ENCODE assay signal across 8 cellular contexts in genomic region chr11:830295-831131, GRCh38. TPM values are rescaled to one million over a fixed set of nuclear protein-coding genes. Genes with fewer than 3 reads are reported as not detected.
DNase-seq lines count a peak whose midpoint lies in the region; ATAC-seq and TF ChIP-seq lines count a peak whose summit lies in the region.

No MANE protein-coding gene starts in this region.

- peaks cover 87% of the 10 kb centered on the region for H3K36me3 Mint-ChIP-seq in Calu3 (ENCODE audit: insufficient read depth, unreplicated experiment)
- no peaks in the 10 kb centered on the region for H3K36me3 Mint-ChIP-seq in activated naive CD8-positive, alpha-beta T cell treated with anti-CD3 and anti-CD28 coated beads for 36 hours

- BruUV-seq in Calu3 (replicated peaks; lab: Mats Ljungman, UMichigan) = no TSS peak
- no TSS peak for BruUV-seq in Panc1 (replicated peaks; lab: Mats Ljungman, UMichigan)

- peak overlapping the region; percentile 56 for H3K27ac Mint-ChIP-seq in Calu3 (ENCODE audit: unreplicated experiment)
- H3K27ac Mint-ChIP-seq in activated naive CD8-positive, alpha-beta T cell treated with anti-CD3 and anti-CD28 coated beads for 36 hours = no peak overlapping the region

- H3K9me3 Mint-ChIP-seq in Calu3 (ENCODE audit: low read depth, unreplicated experiment) = no peaks in the 10 kb centered on the region
- no peaks in the 10 kb centered on the region for H3K9me3 Mint-ChIP-seq in activated naive CD8-positive, alpha-beta T cell treated with anti-CD3 and anti-CD28 coated beads for 36 hours

- CTCF ChIA-PET in Calu3 (lab: Charles Lee) = interaction anchor here (0.6 kb wide), 1 partner anchor 323 kb away, joined by 3 read pairs; no protein-coding TSS in a partner anchor
- CTCF ChIA-PET in Panc1 (lab: Charles Lee) = interaction anchor here (0.8 kb wide), 1 partner anchor 9 kb away, joined by 4 read pairs; no protein-coding TSS in a partner anchor

- H3K27me3 ChIP-seq in Panc1 (ENCODE audit: control insufficient read depth, insufficient read depth, low read length) (no peaks in the 10 kb centered on the region), heart left ventricle (peaks cover 0 to 39% (median 0%) of the 10 kb centered on the region in 9 donors), psoas muscle (ENCODE audit: insufficient read depth in 3 of 3, low read length in 2 of 3) (peaks cover 0 to 33% (median 13%) of the 10 kb centered on the region in 3 donors)

- peak overlapping the region; percentile 78 for H3K4me3 Mint-ChIP-seq in Calu3 (ENCODE audit: low read depth, unreplicated experiment)
- H3K4me3 Mint-ChIP-seq in activated naive CD8-positive, alpha-beta T cell treated with anti-CD3 and anti-CD28 coated beads for 36 hours = no peak overlapping the region

- POLR2A ChIA-PET in Panc1 (lab: Charles Lee) = interaction anchor here (0.7 to 2.5 kb wide), 3 partner anchors 11 to 134 kb away, joined by 3 to 8 read pairs (median 4); no protein-coding TSS in a partner anchor

- no peaks in the 10 kb centered on the region for H3K27me3 Mint-ChIP-seq in Calu3 (ENCODE audit: unreplicated experiment)
- peaks cover 43% of the 10 kb centered on the region for H3K27me3 Mint-ChIP-seq in activated naive CD8-positive, alpha-beta T cell treated with anti-CD3 and anti-CD28 coated beads for 36 hours

- no peaks in the 10 kb centered on the region for H3K9me3 ChIP-seq in Panc1 (ENCODE audit: control insufficient read depth, insufficient read depth, low read depth, low read length)
- no peaks in the 10 kb centered on the region for H3K9me3 ChIP-seq in heart left ventricle
- H3K9me3 ChIP-seq in psoas muscle = no peaks in the 10 kb centered on the region

- peak; percentile 85 for DNase-seq in Calu3
- DNase-seq in Panc1 (ENCODE audit: low read depth, low spot score) = no peak
- DNase-seq in activated naive CD8-positive, alpha-beta T cell treated with anti-CD3 and anti-CD28 coated beads for 36 hours = peak; percentile 84
- DNase-seq in heart left ventricle = peak; percentile 85 to 90 (median 85)
- DNase-seq in psoas muscle = peak; percentile 79 to 83
- no peak for DNase-seq in lower leg skin (ENCODE audit: low spot score in 2 of 2)
- DNase-seq in RKO (ENCODE audit: low spot score) = no peak

- TF ChIP-seq POLR2A in heart left ventricle (IDR thresholded peaks at IDR 0.05) (peak; percentile 5 to 17), lower leg skin (IDR thresholded peaks at IDR 0.05) (no peak)

- no peak for TF ChIP-seq CTCF in Calu3 (IDR thresholded peaks at IDR 0.05; ENCODE audit: unreplicated experiment)
- TF ChIP-seq CTCF in Panc1 (IDR thresholded peaks at IDR 0.05) = no peak
- TF ChIP-seq CTCF in heart left ventricle (IDR thresholded peaks at IDR 0.05) = no peak
- no peak for TF ChIP-seq CTCF in psoas muscle (IDR thresholded peaks at IDR 0.05)
- TF ChIP-seq CTCF in lower leg skin (IDR thresholded peaks at IDR 0.05) = no peak

- H3K27ac ChIP-seq in Panc1 (ENCODE audit: low read length) (peak overlapping the region; percentile 92), heart left ventricle (peak overlapping the region in 7 of 12 donors; percentile 71 to 91 (median 82)), psoas muscle (peak overlapping the region; percentile 5)

- intact Hi-C loops in Calu3 (cut with micrococcal nuclease; ENCODE audit: unreplicated experiment) = no loop called here
- intact Hi-C loops in Panc1 (cut with micrococcal nuclease; ENCODE audit: unreplicated experiment) = no loop called here
- intact Hi-C loops in heart left ventricle (cut with DNase I) = no loop called here
- intact Hi-C loops in psoas muscle (cut with DNase I) = no loop called here
- intact Hi-C loops in lower leg skin (cut with DNase I; ENCODE audit: low total_unique reads) = no loop called here

- H3K4me1 ChIP-seq in Panc1 (ENCODE audit: control insufficient read depth, insufficient read depth, low read length) (peaks cover 57% of the 10 kb centered on the region), heart left ventricle (peaks cover 10 to 94% (median 80%) of the 10 kb centered on the region in 12 donors), psoas muscle (peaks cover 47% of the 10 kb centered on the region)

- ATAC-seq in HG02678 (IDR thresholded peaks at IDR 0.05; ENCODE audit: unreplicated experiment) (peak; percentile 38), Panc1 (peak; percentile 56), heart left ventricle (peak; percentile 22 to 53 (median 48)), psoas muscle (peak in 2 of 4 donors; percentile 13 to 31)

- H3K4me1 Mint-ChIP-seq in Calu3 (ENCODE audit: low read depth, unreplicated experiment) = peaks cover 36% of the 10 kb centered on the region
- peaks cover 28% of the 10 kb centered on the region for H3K4me1 Mint-ChIP-seq in activated naive CD8-positive, alpha-beta T cell treated with anti-CD3 and anti-CD28 coated beads for 36 hours

- in situ Hi-C loops in Panc1 (cut with HindIII; ENCODE audit: low pct_unique_long_range_greater_than_20kb, low sequenced_read_pairs) = no loop called here

- H3K4me3 ChIP-seq in Panc1 (ENCODE audit: low read depth in 2 of 2, low read length in 2 of 2) (peak overlapping the region; percentile 78 to 82), heart left ventricle (peak overlapping the region in 11 of 12 donors; percentile 28 to 59 (median 50)), psoas muscle (peak overlapping the region; percentile 57), lower leg skin (ENCODE audit: low read depth, poor library complexity, severe bottlenecking) (no peak overlapping the region)

- 12 to 38% (median 21%) methylated on average over 35 to 78 of the region's 78 CpGs for WGBS in heart left ventricle, 4 donors
- WGBS in psoas muscle, 3 donors = 21 to 27% (median 24%) methylated on average over 46 to 78 of the region's 78 CpGs
- 3 to 9% methylated on average over 34 to 60 of the region's 78 CpGs for WGBS in lower leg skin, 2 donors

- H3K36me3 ChIP-seq in Panc1 (ENCODE audit: control insufficient read depth, insufficient read depth, low read length) (no peaks in the 10 kb centered on the region), heart left ventricle (peaks cover 0 to 3% (median 0%) of the 10 kb centered on the region in 9 donors), psoas muscle (ENCODE audit: insufficient read depth in 1 of 2, low read depth in 1 of 2) (peaks cover 0 to 2% of the 10 kb centered on the region in 2 donors)

RNA-seq across cellular contexts. Expression of gene CD151, which starts 2.2 kb away (rescaled TPM):
- total RNA-seq in Calu3 (2022) (472 and 482 TPM in 2 replicates), Panc1 (2021; ENCODE audit: unreplicated experiment) (680 TPM), heart left ventricle (100 to 1,000 TPM; 323 to 682 (median 454) TPM), psoas muscle (100 to 1,000 TPM; 149 to 175 (median 161) TPM), lower leg skin (100 to 1,000 TPM; 124 to 186 (median 157) TPM)
- polyA plus RNA-seq in Panc1 (2012; ENCODE audit: insufficient read length) = 1,015 TPM
- total RNA-seq in activated naive CD8-positive, alpha-beta T cell treated with anti-CD3 and anti-CD28 coated beads for 36 hours = 10 to 100 TPM; 47.3 to 51.1 TPM
- polyA plus RNA-seq in heart left ventricle (100 to 1,000 TPM; 560 to 817 TPM), psoas muscle (100 to 1,000 TPM; 158 to 358 (median 224) TPM)

RNA-seq across cellular contexts. Expression of gene CRACR2B, which starts 2.8 kb away (rescaled TPM):
- 33.4 and 35.3 TPM in 2 replicates for total RNA-seq in Calu3 (2022)
- total RNA-seq in Panc1 (2021; ENCODE audit: unreplicated experiment) = 132 TPM
- polyA plus RNA-seq in Panc1 (2012; ENCODE audit: insufficient read length) = 167 TPM
- total RNA-seq in activated naive CD8-positive, alpha-beta T cell treated with anti-CD3 and anti-CD28 coated beads for 36 hours = 1 to 10 TPM in 1 of 2 experiments, under 1 TPM in 1; 0.76 to 1.1 TPM
- 10 to 100 TPM; 13.3 to 22.4 (median 17.7) TPM for total RNA-seq in heart left ventricle
- 10 to 100 TPM in 1 of 2 donors, 1 to 10 TPM in 1; 8.8 to 43.5 TPM for polyA plus RNA-seq in heart left ventricle
- 1 to 10 TPM; 2.4 to 8.9 (median 4.1) TPM for total RNA-seq in psoas muscle
- polyA plus RNA-seq in psoas muscle = 1 to 10 TPM; 1.9 to 6.4 (median 2.8) TPM
- total RNA-seq in lower leg skin = 10 to 100 TPM; 14.5 to 47.9 (median 32.3) TPM

RNA-seq across cellular contexts. Expression of gene PNPLA2, which starts 11.8 kb away (rescaled TPM):
- total RNA-seq in Calu3 (2022) (134 and 151 TPM in 2 replicates), Panc1 (2021; ENCODE audit: unreplicated experiment) (244 TPM), heart left ventricle (100 to 1,000 TPM; 141 to 348 (median 232) TPM), psoas muscle (100 to 1,000 TPM; 125 to 247 (median 175) TPM), lower leg skin (10 to 100 TPM; 55.5 to 99.7 (median 72.4) TPM)
- 377 TPM for polyA plus RNA-seq in Panc1 (2012; ENCODE audit: insufficient read length)
- 10 to 100 TPM; 32.7 to 34.7 TPM for total RNA-seq in activated naive CD8-positive, alpha-beta T cell treated with anti-CD3 and anti-CD28 coated beads for 36 hours
- polyA plus RNA-seq in heart left ventricle (100 to 1,000 TPM; 112 to 133 TPM), psoas muscle (10 to 100 TPM; 64.8 to 87.9 (median 83.8) TPM)

RNA-seq across cellular contexts. Expression of gene POLR2L, which starts 11.8 kb away (rescaled TPM):
- total RNA-seq in Calu3 (2022) (107 and 115 TPM in 2 replicates), Panc1 (2021; ENCODE audit: unreplicated experiment) (673 TPM), heart left ventricle (100 to 1,000 TPM in 8 of 9 donors, 10 to 100 TPM in 1; 74.4 to 267 (median 207) TPM), psoas muscle (100 to 1,000 TPM; 113 to 205 (median 156) TPM), lower leg skin (10 to 100 TPM; 39.1 to 61.2 (median 51.4) TPM)
- 2,061 TPM for polyA plus RNA-seq in Panc1 (2012; ENCODE audit: insufficient read length)
- 100 to 1,000 TPM; 121 to 134 TPM for total RNA-seq in activated naive CD8-positive, alpha-beta T cell treated with anti-CD3 and anti-CD28 coated beads for 36 hours
- polyA plus RNA-seq in heart left ventricle (100 to 1,000 TPM; 217 to 227 TPM), psoas muscle (100 to 1,000 TPM; 114 to 178 (median 176) TPM)

RNA-seq across cellular contexts. Expression of gene TSPAN4, which starts 12.1 kb away (rescaled TPM):
- total RNA-seq in Calu3 (2022) (28.9 and 36.3 TPM in 2 replicates), Panc1 (2021; ENCODE audit: unreplicated experiment) (187 TPM), heart left ventricle (10 to 100 TPM; 22.7 to 93.0 (median 31.3) TPM), psoas muscle (10 to 100 TPM; 13.9 to 22.1 (median 16.8) TPM), lower leg skin (10 to 100 TPM; 57.3 to 88.3 (median 70.7) TPM)
- polyA plus RNA-seq in Panc1 (2012; ENCODE audit: insufficient read length) = 257 TPM
- total RNA-seq in activated naive CD8-positive, alpha-beta T cell treated with anti-CD3 and anti-CD28 coated beads for 36 hours = 10 to 100 TPM; 12.8 to 16.2 TPM
- polyA plus RNA-seq in heart left ventricle (10 to 100 TPM; 31.2 to 52.5 TPM), psoas muscle (10 to 100 TPM; 11.4 to 38.5 (median 25.1) TPM)

Comparison
In these comparisons a context has a peak if more than half of its experiments do, and no peak if none do; other contexts are left out.
1. DNase-seq: peak in Calu3 (single experiment), activated naive CD8-positive, alpha-beta T cell treated with anti-CD3 and anti-CD28 coated beads for 36 hours (single experiment), heart left ventricle (5 of 5) and psoas muscle (2 of 2); none in Panc1 (single experiment), lower leg skin (0 of 2) and RKO (single experiment).
2. H3K27ac ChIP-seq: peak in every context shown above with its lines; median percentile 92 in Panc1; 82 in heart left ventricle; 5 in psoas muscle.
3. POLR2A ChIP-seq: peak in heart left ventricle (2 of 2); none in lower leg skin (0 of 2).